Comparison of ENCODE assay signal across 5 cellular contexts in genomic region chr5:176257871-176258505, GRCh38. TPM values are rescaled to one million over a fixed set of nuclear protein-coding genes. Genes with fewer than 3 reads are reported as not detected.
DNase-seq lines count a peak whose midpoint lies in the region; ATAC-seq, FAIRE-seq and TF ChIP-seq lines count a peak whose summit lies in the region.
"Not testable (repeated sequence)": the region's sequence is repeated elsewhere in the genome, so short reads cannot be mapped to it uniquely, and the experiment has no call there.

No MANE protein-coding gene starts in this region.

- not testable (repeated sequence) for H3K27me3 ChIP-seq in GM12878 (replicated peaks in 1 of 2; ENCODE audit: control insufficient read depth in 2 of 2, insufficient read depth in 2 of 2, low read length in 1 of 2); pancreas

- TF ChIP-seq EP300 in GM12878 (IDR thresholded peaks at IDR 0.05; ENCODE audit: borderline replicate concordance in 1 of 2, control insufficient read depth in 1 of 2, low read depth in 2 of 2, low read length in 2 of 2): not testable (repeated sequence)

- peaks cover 17% of the 10 kb centered on the region for H3K36me3 Mint-ChIP-seq in activated CD4-positive, alpha-beta T cell treated with anti-CD3 and anti-CD28 coated beads, Interleukin-2, amount 10 ng/mL, durations not matched to agents 24 days and 14 days (ENCODE audit: low read depth)

- in situ Hi-C loops in GM12878 (cut with MboI): not testable (repeated sequence)

- not testable (repeated sequence) for TF ChIP-seq POLR2A in GM12878 (IDR thresholded peaks at IDR 0.05; ENCODE audit: low read depth, low read length)

- not testable (repeated sequence) for H3K4me1 ChIP-seq in GM12878 (ENCODE audit: control insufficient read depth, insufficient read depth, low read length); pancreas

- not testable (repeated sequence) for BruUV-seq in GM12878 (replicated peaks; lab: Mats Ljungman, UMichigan)

- H3K4me3 ChIP-seq in GM12878, pancreas: not testable (repeated sequence)

- H3K4me1 Mint-ChIP-seq in activated CD4-positive, alpha-beta T cell treated with anti-CD3 and anti-CD28 coated beads, Interleukin-2, amount 10 ng/mL, durations not matched to agents 24 days and 14 days: not testable (repeated sequence)

- FAIRE-seq in GM19239 (lab: Jason Lieb, UNC): peak; percentile 14
- peak; percentile 68 for FAIRE-seq in GM12878 (lab: Jason Lieb, UNC)
- peak; percentile 23 for FAIRE-seq in pancreas (lab: Jason Lieb, UNC)

- not testable (repeated sequence) for TF ChIP-seq RAD21 in GM12878 (IDR thresholded peaks at IDR 0.05; ENCODE audit: insufficient read depth, low read depth, low read length)

- H3K27ac Mint-ChIP-seq in activated CD4-positive, alpha-beta T cell treated with anti-CD3 and anti-CD28 coated beads, Interleukin-2, amount 10 ng/mL, durations not matched to agents 24 days and 14 days: not testable (repeated sequence)

- H4K20me1 ChIP-seq in GM12878 (ENCODE audit: control insufficient read depth, insufficient read depth): not testable (repeated sequence)

- CTCF ChIA-PET in GM12878 (lab: Yijun Ruan, JAX): not testable (repeated sequence)

- RAD21 ChIA-PET in GM12878 (lab: Charles Lee; ENCODE audit: unreplicated experiment): not testable (repeated sequence)

- H3K4me3 Mint-ChIP-seq in activated CD4-positive, alpha-beta T cell treated with anti-CD3 and anti-CD28 coated beads, Interleukin-2, amount 10 ng/mL, durations not matched to agents 24 days and 14 days: not testable (repeated sequence)

- not testable (repeated sequence) for H3K9me3 ChIP-seq in GM12878 (replicated peaks; ENCODE audit: control insufficient read depth, insufficient read depth, low read length); pancreas

- not testable (repeated sequence) for H3K79me2 ChIP-seq in GM12878 (ENCODE audit: control insufficient read depth, insufficient read depth, low read length)

- ATAC-seq in GM12878, pancreas: not testable (repeated sequence)
- peak; percentile 92 for ATAC-seq in left colon

- not testable (repeated sequence) for H3K27me3 Mint-ChIP-seq in activated CD4-positive, alpha-beta T cell treated with anti-CD3 and anti-CD28 coated beads, Interleukin-2, amount 10 ng/mL, durations not matched to agents 24 days and 14 days

- not testable (repeated sequence) for DNase-seq in GM19239 (ENCODE audit: insufficient read length, low spot score); GM12878 (ENCODE audit: low read depth, low spot score); left colon; pancreas
- peak; percentile 6 for DNase-seq in activated CD4-positive, alpha-beta T cell treated with anti-CD3 and anti-CD28 coated beads, Interleukin-2, amount 10 ng/mL, durations not matched to agents 24 days and 14 days

- POLR2A ChIA-PET in GM12878 (lab: Charles Lee): not testable (repeated sequence)

- not testable (repeated sequence) for H3K36me3 ChIP-seq in GM12878 (ENCODE audit: control insufficient read depth in 2 of 2, insufficient read depth in 2 of 2, low read length in 1 of 2); pancreas

- H3K9ac ChIP-seq in GM12878 (ENCODE audit: control insufficient read depth, insufficient read depth, low read length): not testable (repeated sequence)

- WGBS in GM12878 (ENCODE audit: insufficient coverage, insufficient replicate concordance, low lambda C conversion rate, missing lambda C conversion rate): 98% methylated on average over 5 of the region's 5 CpGs
- 93 to 98% methylated on average over 5 of the region's 5 CpGs for WGBS in pancreas, 2 donors

- intact Hi-C loops in activated CD4-positive, alpha-beta T cell treated with anti-CD3 and anti-CD28 coated beads, Interleukin-2, amount 10 ng/mL, durations not matched to agents 24 days and 14 days (cut with micrococcal nuclease); GM12878 (cut with micrococcal nuclease; ENCODE audit: unreplicated experiment); left colon (cut with DNase I, micrococcal nuclease); pancreas (cut with DNase I): not testable (repeated sequence)

- not testable (repeated sequence) for TF ChIP-seq CTCF in GM12878 (IDR thresholded peaks at IDR 0.05 in 2 of 3, conservative IDR thresholded peaks at IDR 0.05 in 1 of 3; ENCODE audit: control insufficient read depth in 2 of 3, extremely low read depth in 1 of 3, insufficient read depth in 1 of 3, low read depth in 3 of 3, low read length in 3 of 3); pancreas (IDR thresholded peaks at IDR 0.05)

- H3K27ac ChIP-seq in GM12878 (ENCODE audit: control insufficient read depth, insufficient read depth); pancreas: not testable (repeated sequence)

- SMC1A ChIA-PET in GM12878 (lab: Charles Lee; ENCODE audit: uncharacterized antibody, unreplicated experiment): not testable (repeated sequence)

- not testable (repeated sequence) for H3K4me2 ChIP-seq in GM12878 (ENCODE audit: control insufficient read depth, insufficient read depth)

- H3K9me3 Mint-ChIP-seq in activated CD4-positive, alpha-beta T cell treated with anti-CD3 and anti-CD28 coated beads, Interleukin-2, amount 10 ng/mL, durations not matched to agents 24 days and 14 days: not testable (repeated sequence)

- H2AFZ ChIP-seq in GM12878 (ENCODE audit: control insufficient read depth, low read depth, low read length): not testable (repeated sequence)

RNA-seq across cellular contexts. Expression of gene SIMC1, which starts 19.8 kb away (rescaled TPM):
- total RNA-seq in activated CD4-positive, alpha-beta T cell treated with anti-CD3 and anti-CD28 coated beads, Interleukin-2, amount 10 ng/mL, durations not matched to agents 24 days and 14 days: 36.3 and 37.0 TPM in 2 replicates
- 31.7 and 32.6 TPM in 2 replicates for total RNA-seq in GM12878 (2013; cell fraction: nucleolus; rRNA removed)
- total RNA-seq in GM12878 (2014; rRNA removed) (11.1 TPM in 2 replicates), GM12878 (2014; rRNA removed; fragmentation: Illumina TruSeq; extraction: Trizol) (9.9 and 11.4 TPM in 2 replicates), GM12878 (2021) (15.6 and 15.9 TPM in 2 replicates), left colon (10 to 100 TPM; 22.5 to 28.7 TPM), pancreas (10 to 100 TPM in 2 of 6 donors, 1 to 10 TPM in 4; 7.3 to 15.3 (median 8.7) TPM)
- 3.4 TPM for polyA plus RNA-seq in GM12878 (2011; ENCODE audit: low read depth)
- polyA plus RNA-seq in GM12878 (2011; rRNA removed) (4.1 and 6.0 TPM in 2 replicates), GM12878 (2014; fragmentation: Illumina TruSeq; extraction: Trizol) (16.5 and 19.2 TPM in 2 replicates), GM12878 (2014; fragmentation: Nextera tagmentation; extraction: Ambion mirVana) (1 to 10 TPM; 3.0 to 6.2 TPM), GM12878 (2014; rRNA removed) (8.9 and 9.6 TPM in 2 replicates), GM12878 (2016; fragmentation: Nextera tagmentation; extraction: Ambion mirVana) (10 to 100 TPM; 10.9 to 13.6 TPM), pancreas (1 to 10 TPM; 5.3 to 7.0 TPM)
- 6.0 and 8.8 TPM in 2 replicates for polyA plus RNA-seq in GM12878 (2011; cell fraction: cytosol; rRNA removed)
- 14.9 and 16.0 TPM in 2 replicates for polyA plus RNA-seq in GM12878 (2011; cell fraction: nucleus; rRNA removed)
- polyA plus RNA-seq in GM12878 (2012): 5.3 and 6.6 TPM in 2 replicates
- polyA minus RNA-seq in GM12878 (2011; rRNA and poly(A)+ RNA removed): 15.0 and 17.8 TPM in 2 replicates
- polyA minus RNA-seq in GM12878 (2011; cell fraction: cytosol; rRNA and poly(A)+ RNA removed): 7.6 and 10.0 TPM in 2 replicates
- polyA minus RNA-seq in GM12878 (2011; cell fraction: nucleus; rRNA and poly(A)+ RNA removed): 9.8 and 14.3 TPM in 2 replicates
